ENCODE assay signal across 22 cellular contexts in genomic region chr6:35967059-35967769, GRCh38. TPM values are rescaled to one million over a fixed set of nuclear protein-coding genes. Genes with fewer than 3 reads are reported as not detected.
DNase-seq lines count a peak whose midpoint lies in the region; ATAC-seq and FAIRE-seq lines count a peak whose summit lies in the region.
"Had no signal": no experiment of that assay in that cellular context is flagged by ENCODE, and none has a peak within 500 bp of the region (broad histone marks: within the 10 kb centered on the region; RNA-seq: fewer than 3 reads in every experiment).

No MANE protein-coding gene starts in this region.

- in situ Hi-C loops in ACHN (cut with HindIII; ENCODE audit: low pct_ligation_motif_present, low pct_unique_long_range_greater_than_20kb, low sequenced_read_pairs), result no loop called here

- FAIRE-seq in RCC 7860 (lab: Jason Lieb, UNC), result peak; percentile 74
- FAIRE-seq: HTR-8/SVneo had no signal

- DNase-seq in ACHN (peak; percentile 51), HT-29 (ENCODE audit: low spot score) (peak; percentile 39), RCC 7860 (ENCODE audit: low spot score) (peak; percentile 34), left lobe of liver (ENCODE audit: low spot score) (no peak), ureter (ENCODE audit: low spot score) (no peak), SHP77 treated with DMSO at 0.1 percent for 48 hours (lab: John Stamatoyannopoulos, UW) (no peak)
- DNase-seq: activated gamma-delta T cell; amniotic stem cell; foreskin fibroblast; HCEC 1CT; NCI-H2029; nephron progenitor cell; right cardiac atrium; SHP77; stimulated activated CD4-positive, alpha-beta T cell treated with anti-CD3 and anti-CD28 coated beads, Interleukin-2, amount 100 ng/mL, for 24 hours; T-helper 2 cell had no signal

- peak; percentile 92 for ATAC-seq in left lobe of liver
- no peak for ATAC-seq in GM19467 (IDR thresholded peaks at IDR 0.05; ENCODE audit: unreplicated experiment)
- no peak for ATAC-seq in HG02571 (IDR thresholded peaks at IDR 0.05; ENCODE audit: unreplicated experiment)
- ATAC-seq: activated CD4-positive, CD25-positive, alpha-beta regulatory T cell treated with anti-CD3 and anti-CD28 coated beads, Interleukin-2, amount 50 U/mL, for 24 hours; right cardiac atrium had no signal

RNA-seq across cellular contexts. Expression of gene SRPK1, which starts 46.3 kb away (rescaled TPM):
- 50.7 and 59.8 TPM in 2 replicates for total RNA-seq in HT-29 (2014; rRNA removed; shearing (Covaris generic))
- total RNA-seq in left lobe of liver, result 22.9 TPM
- total RNA-seq in ureter, result 72.9 TPM

RNA-seq across cellular contexts. Expression of gene SLC26A8, which starts 57.2 kb away (rescaled TPM):
- not detected in 2 replicates for total RNA-seq in HT-29 (2014; rRNA removed; shearing (Covaris generic))
- 0.30 TPM for total RNA-seq in left lobe of liver
- 0.18 TPM for total RNA-seq in ureter
- total RNA-seq: lung microvascular endothelial cell, M059J had no signal

Comparison
In these comparisons a context has a peak if more than half of its experiments do, and no peak if none do; other contexts are left out.
1. DNase-seq: peak in ACHN (single experiment), HT-29 (single experiment) and RCC 7860 (single experiment); none in left lobe of liver (single experiment), ureter (single experiment) and SHP77 treated with DMSO at 0.1 percent for 48 hours (single experiment).